Comparison of ENCODE assay signal across 9 cellular contexts in the genomic region with DNA sequence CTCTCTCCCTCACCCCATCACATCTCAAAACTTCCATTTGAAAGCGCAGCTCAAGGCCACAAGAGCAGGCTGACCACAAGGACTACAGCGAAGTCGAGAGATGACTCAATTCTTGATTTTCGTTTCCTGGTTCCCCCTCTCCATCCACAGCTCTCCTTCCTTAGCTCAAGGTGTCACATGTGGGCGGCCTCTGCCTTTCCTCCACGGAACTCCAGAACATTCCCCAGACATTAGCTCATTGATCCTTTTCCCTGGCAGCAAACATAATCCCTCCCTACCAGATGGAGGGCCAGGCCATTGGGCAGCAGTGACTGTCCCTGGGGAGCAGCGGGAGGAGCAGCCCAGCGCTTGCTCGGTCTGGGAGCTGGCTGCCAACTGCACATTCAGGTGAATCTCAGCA. TPM values are rescaled to one million over a fixed set of nuclear protein-coding genes. Genes with fewer than 3 reads are reported as not detected.
DNase-seq lines count a peak whose midpoint lies in the region; ATAC-seq lines count a peak whose summit lies in the region.
"Had no signal": no experiment of that assay in that cellular context is flagged by ENCODE, and none has a peak within 500 bp of the region (broad histone marks: within the 10 kb centered on the region; RNA-seq: fewer than 3 reads in every experiment).

No MANE protein-coding gene starts in this region.

- no peak overlapping the region for H3K4me3 Mint-ChIP-seq in stimulated activated naive B cell treated with anti-CD40 and anti-IgM and Interleukin-4, amounts not matched to agents 10 μg/mL and 1 μg/mL and 100 μg/mL, for 72 hours

- H4K8ac ChIP-seq in mesendoderm (ENCODE audit: low read depth, low read length), result no peak overlapping the region

- H3K27ac ChIP-seq in mesendoderm (ENCODE audit: low read depth, low read length), result no peak overlapping the region

- no peaks in the 10 kb centered on the region for H3K4me1 ChIP-seq in mesendoderm (ENCODE audit: control insufficient read depth, low read depth, low read length)

- no peaks in the 10 kb centered on the region for H3K4me1 Mint-ChIP-seq in stimulated activated naive B cell treated with anti-CD40 and anti-IgM and Interleukin-4, amounts not matched to agents 10 μg/mL and 1 μg/mL and 100 μg/mL, for 72 hours

- peak; percentile 94 for ATAC-seq in GM18511 (IDR thresholded peaks at IDR 0.05; ENCODE audit: unreplicated experiment)
- peak; percentile 88 for ATAC-seq in HG02588 (IDR thresholded peaks at IDR 0.05; ENCODE audit: unreplicated experiment)
- no peak for ATAC-seq in stimulated activated naive B cell treated with anti-CD40 and anti-IgM and Interleukin-4, amounts not matched to agents 10 μg/mL and 1 μg/mL and 100 μg/mL, for 72 hours (replicated peaks)

- H2BK120ac ChIP-seq in mesendoderm (ENCODE audit: low read depth, low read length), result no peak overlapping the region

- WGBS in mesendoderm (ENCODE audit: extremely low coverage, insufficient coverage, low lambda C conversion rate), result no CpG with 5 or more reads among the region's 9 CpGs

- no peak overlapping the region for H3K56ac ChIP-seq in mesendoderm (ENCODE audit: low read length)

- H3K9ac ChIP-seq in mesendoderm (ENCODE audit: low read length), result no peak overlapping the region

- no peak overlapping the region for H3K4me2 ChIP-seq in mesendoderm (ENCODE audit: low read length)

- H3K23ac ChIP-seq in mesendoderm (ENCODE audit: low read length), result no peak overlapping the region

- peaks cover 0 to 3% of the 10 kb centered on the region in 2 donors for H3K9me3 Mint-ChIP-seq in stimulated activated naive B cell treated with anti-CD40 and anti-IgM and Interleukin-4, amounts not matched to agents 10 μg/mL and 1 μg/mL and 100 μg/mL, for 72 hours

- H3K36me3 ChIP-seq in mesendoderm (ENCODE audit: control insufficient read depth, insufficient read depth, low read length), result no peaks in the 10 kb centered on the region
- H3K36me3 ChIP-seq: heart left ventricle had no signal

- no peak overlapping the region for H3K4me3 ChIP-seq in mesendoderm (ENCODE audit: low read length)
- H3K4me3 ChIP-seq: heart left ventricle had no signal

- no peak overlapping the region for H3K27ac Mint-ChIP-seq in stimulated activated naive B cell treated with anti-CD40 and anti-IgM and Interleukin-4, amounts not matched to agents 10 μg/mL and 1 μg/mL and 100 μg/mL, for 72 hours

- peaks cover 0 to 5% of the 10 kb centered on the region in 2 donors for H3K27me3 Mint-ChIP-seq in stimulated activated naive B cell treated with anti-CD40 and anti-IgM and Interleukin-4, amounts not matched to agents 10 μg/mL and 1 μg/mL and 100 μg/mL, for 72 hours

- no peaks in the 10 kb centered on the region for H3K27me3 ChIP-seq in mesendoderm (ENCODE audit: insufficient read depth, low read length, poor library complexity)
- H3K27me3 ChIP-seq: heart left ventricle had no signal

- H3K79me2 ChIP-seq in mesendoderm (ENCODE audit: control insufficient read depth, insufficient read depth, low read length), result no peaks in the 10 kb centered on the region

- H3K18ac ChIP-seq in mesendoderm (ENCODE audit: low read length), result no peak overlapping the region

- H2AK5ac ChIP-seq in mesendoderm (ENCODE audit: low read length), result no peak overlapping the region

- DNase-seq in NCI-H524 (lab: John Stamatoyannopoulos, UW) (peak; percentile 71 to 89), mesendoderm (peak; percentile 87), NCI-H446 (lab: John Stamatoyannopoulos, UW) (no peak), posterior vena cava (ENCODE audit: low spot score) (no peak), NCI-H2196 (lab: John Stamatoyannopoulos, UW; ENCODE audit: unreplicated experiment) (no peak)
- DNase-seq in stimulated activated naive B cell treated with anti-CD40 and anti-IgM and Interleukin-4, amounts not matched to agents 10 μg/mL and 1 μg/mL and 100 μg/mL, for 72 hours, result no peak

- no peak overlapping the region for H4K5ac ChIP-seq in mesendoderm (ENCODE audit: low read length)

- intact Hi-C loops in posterior vena cava (cut with DNase I), result loop anchor here in 1 of 2 donors (10.0 kb wide), 1 partner anchor 58 kb away; a partner anchor contains a TSS

- H3K4ac ChIP-seq in mesendoderm (ENCODE audit: low read depth, low read length), result no peak overlapping the region

- no peaks in the 10 kb centered on the region for H3K36me3 Mint-ChIP-seq in stimulated activated naive B cell treated with anti-CD40 and anti-IgM and Interleukin-4, amounts not matched to agents 10 μg/mL and 1 μg/mL and 100 μg/mL, for 72 hours

- H3K79me1 ChIP-seq in mesendoderm (ENCODE audit: low read length), result no peaks in the 10 kb centered on the region

- H2BK5ac ChIP-seq in mesendoderm (ENCODE audit: low read length), result no peak overlapping the region

- H2BK15ac ChIP-seq in mesendoderm (replicated peaks; ENCODE audit: low read depth), result no peak overlapping the region

RNA-seq across cellular contexts. Expression of a gene that starts 56.3 kb away (rescaled TPM):
- 2.3 TPM for polyA plus RNA-seq in mesendoderm (2013, experiment 1 of 2)
- polyA plus RNA-seq in mesendoderm (2013, experiment 2 of 2), result 2.4 TPM
- 10 to 100 TPM; 30.9 to 36.4 TPM for total RNA-seq in posterior vena cava

Comparison
In these comparisons a context has a peak if more than half of its experiments do, and no peak if none do; other contexts are left out.
1. ATAC-seq: peak in GM18511 (single experiment) and HG02588 (single experiment); none in stimulated activated naive B cell treated with anti-CD40 and anti-IgM and Interleukin-4, amounts not matched to agents 10 μg/mL and 1 μg/mL and 100 μg/mL, for 72 hours (0 of 2).
2. DNase-seq: peak in NCI-H524 (2 of 2) and mesendoderm (single experiment); none in NCI-H446 (0 of 2), posterior vena cava (single experiment), NCI-H2196 (single experiment) and stimulated activated naive B cell treated with anti-CD40 and anti-IgM and Interleukin-4, amounts not matched to agents 10 μg/mL and 1 μg/mL and 100 μg/mL, for 72 hours (single experiment).